In genomic region chr1:247096544-247096943, GRCh38 we compare ENCODE assay signal across 2 cellular contexts.
TF ChIP-seq lines count a peak whose summit lies in the region.

No MANE protein-coding gene starts in this region.

TF ChIP-seq in A549, 52 proteins besides CTCF, POLR2A, EP300 and RAD21:
- TF ChIP-seq JUNB (IDR thresholded peaks at IDR 0.05) (no peak), SMC3 (IDR thresholded peaks at IDR 0.05) (no peak), ZNF302 (CRISPR knock-in tag; IDR thresholded peaks at IDR 0.05) (no peak), RFX5 (IDR thresholded peaks at IDR 0.05) (no peak), FOXS1 (CRISPR knock-in tag; IDR thresholded peaks at IDR 0.05) (no peak), RCOR1 (IDR thresholded peaks at IDR 0.05; ENCODE audit: low read depth, low read length) (no peak), CBX2 (IDR thresholded peaks at IDR 0.05; ENCODE audit: borderline replicate concordance, low read depth) (no peak)

TF ChIP-seq in K562, 482 proteins besides CTCF, POLR2A, EP300 and RAD21:
- no peak for TF ChIP-seq ARID3B (CRISPR knock-in tag; IDR thresholded peaks at IDR 0.05; ENCODE audit: borderline replicate concordance)
- no peak for TF ChIP-seq CBFA2T3 (IDR thresholded peaks at IDR 0.05)
- TF ChIP-seq ZNF512 (tag; IDR thresholded peaks at IDR 0.05): no peak
- TF ChIP-seq CEBPZ (IDR thresholded peaks at IDR 0.05; ENCODE audit: borderline replicate concordance, low read depth, low read length): no peak
- no peak for TF ChIP-seq U2AF1 (optimal IDR thresholded peaks at IDR 0.05; ENCODE audit: low read depth, low read length)
- no peak for TF ChIP-seq ZNF280A (IDR thresholded peaks at IDR 0.05; ENCODE audit: low read depth, partially characterized antibody)
- TF ChIP-seq ZNF232 (CRISPR knock-in tag; IDR thresholded peaks at IDR 0.05): no peak
- TF ChIP-seq PHF8 (IDR thresholded peaks at IDR 0.05; ENCODE audit: borderline replicate concordance, low read length): no peak
- no peak for TF ChIP-seq TBP (optimal IDR thresholded peaks at IDR 0.05; ENCODE audit: low read depth, low read length)
- no peak for TF ChIP-seq SNAPC5 (CRISPR knock-in tag; IDR thresholded peaks at IDR 0.05)
- no peak for TF ChIP-seq PKNOX1 (IDR thresholded peaks at IDR 0.05)
- TF ChIP-seq CREB1 (IDR thresholded peaks at IDR 0.05): no peak
- no peak for TF ChIP-seq CREB1 (CRISPR knock-in tag; IDR thresholded peaks at IDR 0.05)
- no peak for TF ChIP-seq ZNF318 (IDR thresholded peaks at IDR 0.05; ENCODE audit: borderline replicate concordance in 1 of 2, low read depth in 1 of 2)
- no peak for TF ChIP-seq EGR1 (conservative IDR thresholded peaks at IDR 0.05)
- no peak for TF ChIP-seq ESRRA (IDR thresholded peaks at IDR 0.05; ENCODE audit: borderline replicate concordance, low read depth)
- no peak for TF ChIP-seq MAZ (CRISPR knock-in tag; conservative IDR thresholded peaks at IDR 0.05 in 1 of 2, IDR thresholded peaks at IDR 0.05 in 1 of 2)
